In genomic region chr5:95727764-95728191, GRCh38 we compare ENCODE assay signal across 9 cellular contexts. TPM values are rescaled to one million over a fixed set of nuclear protein-coding genes. Genes with fewer than 3 reads are reported as not detected.
DNase-seq lines count a peak whose midpoint lies in the region; ATAC-seq and TF ChIP-seq lines count a peak whose summit lies in the region.
"Had no signal": no experiment of that assay in that cellular context is flagged by ENCODE, and none has a peak within 500 bp of the region (broad histone marks: within the 10 kb centered on the region; RNA-seq: fewer than 3 reads in every experiment).

No MANE protein-coding gene starts in this region.

- DNase-seq in BE2C (peak; percentile 32), NCI-H187 (lab: John Stamatoyannopoulos, UW) (peak; percentile 39 to 40), epithelial cell of prostate (ENCODE audit: low read depth, low spot score) (peak; percentile 53), D341Med (ENCODE audit: low spot score) (no peak), T-helper 2 cell (no peak)
- DNase-seq: activated CD4-positive, alpha-beta T cell treated with anti-CD3 and anti-CD28 coated beads, Interleukin-2, amount 10 ng/mL, durations not matched to agents 7 days and 5 days had no signal

- H3K4me3 ChIP-seq in BE2C (ENCODE audit: low read depth, low read length): no peak overlapping the region

- H3K4me1 ChIP-seq in BE2C: peaks cover 31% of the 10 kb centered on the region

- peak; percentile 38 for ATAC-seq in GM19463 (IDR thresholded peaks at IDR 0.05; ENCODE audit: unreplicated experiment)
- no peak for ATAC-seq in HG03565 (IDR thresholded peaks at IDR 0.05; ENCODE audit: unreplicated experiment)
- no peak for ATAC-seq in HG03439 (IDR thresholded peaks at IDR 0.05; ENCODE audit: unreplicated experiment)

- H3K36me3 ChIP-seq in BE2C: peaks cover 6% of the 10 kb centered on the region; the same call in 1 of the 2 replicates

- H3K27me3 ChIP-seq in BE2C: no peaks in the 10 kb centered on the region

- no peaks in the 10 kb centered on the region for H3K9me3 ChIP-seq in BE2C

- no peak for TF ChIP-seq CTCF in BE2C (IDR thresholded peaks at IDR 0.05; ENCODE audit: low read depth, low read length)

- peak overlapping the region; percentile 65 for H3K27ac ChIP-seq in epithelial cell of prostate

RNA-seq across cellular contexts. Expression of gene RHOBTB3, which starts 3.4 kb away (rescaled TPM):
- 119 TPM for polyA plus RNA-seq in BE2C (2012; ENCODE audit: insufficient read depth, insufficient read length, low read depth)

RNA-seq across cellular contexts. Expression of gene SPATA9, which starts 45.0 kb away (rescaled TPM):
- polyA plus RNA-seq in BE2C (2012; ENCODE audit: insufficient read depth, insufficient read length, low read depth): not detected

Comparison
In these comparisons a context has a peak if more than half of its experiments do, and no peak if none do; other contexts are left out.
1. DNase-seq: peak in BE2C (single experiment), NCI-H187 (2 of 2) and epithelial cell of prostate (single experiment); none in D341Med (single experiment) and T-helper 2 cell (0 of 5).